In the genomic region with DNA sequence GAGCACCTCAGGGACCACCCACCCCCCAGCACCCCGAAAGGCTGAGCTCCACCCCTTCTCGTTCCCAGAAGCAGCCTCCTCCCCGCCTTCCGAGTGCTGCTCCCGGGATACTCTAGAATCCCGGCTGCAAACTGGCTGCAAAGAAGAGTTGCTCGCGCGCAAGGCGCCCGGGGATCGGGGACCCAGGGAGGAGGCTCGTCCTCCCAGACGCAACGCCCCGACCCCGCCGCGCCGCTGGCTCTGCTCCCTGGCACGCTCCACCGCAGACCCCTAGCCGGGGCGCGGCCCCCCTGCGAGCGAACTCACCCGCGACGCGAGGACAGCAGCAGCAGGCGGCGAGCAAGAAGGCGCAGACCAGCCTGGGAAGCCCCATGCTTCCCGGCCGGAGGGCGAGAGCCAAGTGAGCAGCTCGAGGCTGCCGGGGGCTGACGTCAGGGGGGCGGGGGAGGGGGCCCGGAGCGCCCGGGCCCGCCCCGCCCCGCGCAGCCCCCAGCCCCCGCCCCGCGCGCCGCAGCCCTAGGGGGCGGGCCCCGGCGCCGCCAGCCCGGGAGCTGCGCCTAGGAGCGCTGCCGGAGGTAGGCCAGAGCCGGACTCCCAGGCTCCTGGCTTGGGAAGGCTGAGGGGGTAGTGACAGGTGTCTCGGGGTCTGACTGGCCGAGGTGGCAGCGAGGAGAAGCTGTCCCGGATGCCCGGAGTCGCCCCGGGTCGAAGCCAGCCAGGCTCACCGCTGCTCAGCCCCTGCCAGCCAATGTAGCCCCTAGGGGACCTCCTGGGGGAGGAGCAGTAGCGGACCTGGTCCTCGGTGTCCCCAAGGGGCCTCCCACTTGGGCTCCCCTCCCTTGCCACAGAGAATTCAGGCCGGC, we compare ENCODE assay signal across 1 cellular context.
TF ChIP-seq lines count a peak whose summit lies in the region.

A gene with protein sequence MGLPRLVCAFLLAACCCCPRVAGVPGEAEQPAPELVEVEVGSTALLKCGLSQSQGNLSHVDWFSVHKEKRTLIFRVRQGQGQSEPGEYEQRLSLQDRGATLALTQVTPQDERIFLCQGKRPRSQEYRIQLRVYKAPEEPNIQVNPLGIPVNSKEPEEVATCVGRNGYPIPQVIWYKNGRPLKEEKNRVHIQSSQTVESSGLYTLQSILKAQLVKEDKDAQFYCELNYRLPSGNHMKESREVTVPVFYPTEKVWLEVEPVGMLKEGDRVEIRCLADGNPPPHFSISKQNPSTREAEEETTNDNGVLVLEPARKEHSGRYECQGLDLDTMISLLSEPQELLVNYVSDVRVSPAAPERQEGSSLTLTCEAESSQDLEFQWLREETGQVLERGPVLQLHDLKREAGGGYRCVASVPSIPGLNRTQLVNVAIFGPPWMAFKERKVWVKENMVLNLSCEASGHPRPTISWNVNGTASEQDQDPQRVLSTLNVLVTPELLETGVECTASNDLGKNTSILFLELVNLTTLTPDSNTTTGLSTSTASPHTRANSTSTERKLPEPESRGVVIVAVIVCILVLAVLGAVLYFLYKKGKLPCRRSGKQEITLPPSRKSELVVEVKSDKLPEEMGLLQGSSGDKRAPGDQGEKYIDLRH (minus strand): TSS at position 402 of the 863 bp plus-strand sequence. CDS start 29 bp downstream, at position 373.

TF ChIP-seq in HEK293, 187 proteins besides CTCF, POLR2A, EP300 and RAD21 (continued from another document and continues in another):
- TF ChIP-seq, protein P1, sequence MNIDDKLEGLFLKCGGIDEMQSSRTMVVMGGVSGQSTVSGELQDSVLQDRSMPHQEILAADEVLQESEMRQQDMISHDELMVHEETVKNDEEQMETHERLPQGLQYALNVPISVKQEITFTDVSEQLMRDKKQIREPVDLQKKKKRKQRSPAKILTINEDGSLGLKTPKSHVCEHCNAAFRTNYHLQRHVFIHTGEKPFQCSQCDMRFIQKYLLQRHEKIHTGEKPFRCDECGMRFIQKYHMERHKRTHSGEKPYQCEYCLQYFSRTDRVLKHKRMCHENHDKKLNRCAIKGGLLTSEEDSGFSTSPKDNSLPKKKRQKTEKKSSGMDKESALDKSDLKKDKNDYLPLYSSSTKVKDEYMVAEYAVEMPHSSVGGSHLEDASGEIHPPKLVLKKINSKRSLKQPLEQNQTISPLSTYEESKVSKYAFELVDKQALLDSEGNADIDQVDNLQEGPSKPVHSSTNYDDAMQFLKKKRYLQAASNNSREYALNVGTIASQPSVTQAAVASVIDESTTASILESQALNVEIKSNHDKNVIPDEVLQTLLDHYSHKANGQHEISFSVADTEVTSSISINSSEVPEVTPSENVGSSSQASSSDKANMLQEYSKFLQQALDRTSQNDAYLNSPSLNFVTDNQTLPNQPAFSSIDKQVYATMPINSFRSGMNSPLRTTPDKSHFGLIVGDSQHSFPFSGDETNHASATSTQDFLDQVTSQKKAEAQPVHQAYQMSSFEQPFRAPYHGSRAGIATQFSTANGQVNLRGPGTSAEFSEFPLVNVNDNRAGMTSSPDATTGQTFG (tag by site-specific recombination; IDR thresholded peaks at IDR 0.05; ENCODE audit: borderline replicate concordance): no peak
- TF ChIP-seq ZNF175 (tag by site-specific recombination; IDR thresholded peaks at IDR 0.05): no peak
- no peak; the same call in 1 of the 2 replicates for TF ChIP-seq ZNF423 (tag by site-specific recombination; IDR thresholded peaks at IDR 0.05)
- TF ChIP-seq ZNF555 (tag by site-specific recombination; conservative IDR thresholded peaks at IDR 0.05): no peak
- peak; percentile 79 for TF ChIP-seq ZNF76 (tag by site-specific recombination; IDR thresholded peaks at IDR 0.05; ENCODE audit: borderline replicate concordance, low read depth)
- no peak for TF ChIP-seq KLF8 (tag by site-specific recombination; IDR thresholded peaks at IDR 0.05)
- TF ChIP-seq ZNF37A (tag by site-specific recombination; IDR thresholded peaks at IDR 0.05): no peak
- no peak for TF ChIP-seq ZNF747 (tag by site-specific recombination; IDR thresholded peaks at IDR 0.05)
- peak; percentile 57; the same call in 1 of the 2 replicates for TF ChIP-seq ZFP37 (tag by site-specific recombination; IDR thresholded peaks at IDR 0.05)
- TF ChIP-seq AEBP2 (tag by site-specific recombination; IDR thresholded peaks at IDR 0.05; ENCODE audit: borderline replicate concordance): no peak
- no peak for TF ChIP-seq ZBTB7A (tag by site-specific recombination; IDR thresholded peaks at IDR 0.05; ENCODE audit: low read depth)
- no peak for TF ChIP-seq ZNF549 (tag by site-specific recombination; IDR thresholded peaks at IDR 0.05)
- TF ChIP-seq, protein P2, sequence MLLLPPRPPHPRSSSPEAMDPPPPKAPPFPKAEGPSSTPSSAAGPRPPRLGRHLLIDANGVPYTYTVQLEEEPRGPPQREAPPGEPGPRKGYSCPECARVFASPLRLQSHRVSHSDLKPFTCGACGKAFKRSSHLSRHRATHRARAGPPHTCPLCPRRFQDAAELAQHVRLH (tag by site-specific recombination; IDR thresholded peaks at IDR 0.05): no peak
- no peak for TF ChIP-seq ZNF600 (tag by site-specific recombination; IDR thresholded peaks at IDR 0.05)
- TF ChIP-seq ZBTB20 (tag by site-specific recombination; IDR thresholded peaks at IDR 0.05): peak; percentile 42
- TF ChIP-seq ZXDB (tag by site-specific recombination; IDR thresholded peaks at IDR 0.05): 0 out of 2 replicates have a peak, but pooled peaks have one; percentile 2
- TF ChIP-seq, protein P3, sequence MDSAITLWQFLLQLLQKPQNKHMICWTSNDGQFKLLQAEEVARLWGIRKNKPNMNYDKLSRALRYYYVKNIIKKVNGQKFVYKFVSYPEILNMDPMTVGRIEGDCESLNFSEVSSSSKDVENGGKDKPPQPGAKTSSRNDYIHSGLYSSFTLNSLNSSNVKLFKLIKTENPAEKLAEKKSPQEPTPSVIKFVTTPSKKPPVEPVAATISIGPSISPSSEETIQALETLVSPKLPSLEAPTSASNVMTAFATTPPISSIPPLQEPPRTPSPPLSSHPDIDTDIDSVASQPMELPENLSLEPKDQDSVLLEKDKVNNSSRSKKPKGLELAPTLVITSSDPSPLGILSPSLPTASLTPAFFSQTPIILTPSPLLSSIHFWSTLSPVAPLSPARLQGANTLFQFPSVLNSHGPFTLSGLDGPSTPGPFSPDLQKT (IDR thresholded peaks at IDR 0.05; ENCODE audit: borderline replicate concordance, low read depth, low read length): no peak
- peak; percentile 57 for TF ChIP-seq GLIS2 (tag by site-specific recombination; IDR thresholded peaks at IDR 0.05)
- TF ChIP-seq GLI4 (tag by site-specific recombination; IDR thresholded peaks at IDR 0.05): no peak
- TF ChIP-seq SP3 (tag by site-specific recombination; IDR thresholded peaks at IDR 0.05): peak; percentile 34; the same call in 1 of the 2 replicates
- TF ChIP-seq ZNF621 (tag by site-specific recombination; IDR thresholded peaks at IDR 0.05): no peak
- peak; percentile 97 for TF ChIP-seq ZIC2 (tag by site-specific recombination; IDR thresholded peaks at IDR 0.05)
- TF ChIP-seq ZNF548 (tag by site-specific recombination; IDR thresholded peaks at IDR 0.05): no peak
- 0 out of 2 replicates have a peak, but pooled peaks have one; percentile 33 for TF ChIP-seq ZNF341 (tag by site-specific recombination; IDR thresholded peaks at IDR 0.05; ENCODE audit: low read depth)
- TF ChIP-seq ZNF416 (tag by site-specific recombination; IDR thresholded peaks at IDR 0.05): no peak
- TF ChIP-seq, protein P4, sequence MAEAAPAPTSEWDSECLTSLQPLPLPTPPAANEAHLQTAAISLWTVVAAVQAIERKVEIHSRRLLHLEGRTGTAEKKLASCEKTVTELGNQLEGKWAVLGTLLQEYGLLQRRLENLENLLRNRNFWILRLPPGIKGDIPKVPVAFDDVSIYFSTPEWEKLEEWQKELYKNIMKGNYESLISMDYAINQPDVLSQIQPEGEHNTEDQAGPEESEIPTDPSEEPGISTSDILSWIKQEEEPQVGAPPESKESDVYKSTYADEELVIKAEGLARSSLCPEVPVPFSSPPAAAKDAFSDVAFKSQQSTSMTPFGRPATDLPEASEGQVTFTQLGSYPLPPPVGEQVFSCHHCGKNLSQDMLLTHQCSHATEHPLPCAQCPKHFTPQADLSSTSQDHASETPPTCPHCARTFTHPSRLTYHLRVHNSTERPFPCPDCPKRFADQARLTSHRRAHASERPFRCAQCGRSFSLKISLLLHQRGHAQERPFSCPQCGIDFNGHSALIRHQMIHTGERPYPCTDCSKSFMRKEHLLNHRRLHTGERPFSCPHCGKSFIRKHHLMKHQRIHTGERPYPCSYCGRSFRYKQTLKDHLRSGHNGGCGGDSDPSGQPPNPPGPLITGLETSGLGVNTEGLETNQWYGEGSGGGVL (tag by site-specific recombination; IDR thresholded peaks at IDR 0.05): peak; percentile 32
- peak; percentile 67 for TF ChIP-seq OSR2 (tag by site-specific recombination; IDR thresholded peaks at IDR 0.05)
- no peak for TF ChIP-seq ZFHX2 (tag by site-specific recombination; conservative IDR thresholded peaks at IDR 0.05)
- TF ChIP-seq, protein P5, sequence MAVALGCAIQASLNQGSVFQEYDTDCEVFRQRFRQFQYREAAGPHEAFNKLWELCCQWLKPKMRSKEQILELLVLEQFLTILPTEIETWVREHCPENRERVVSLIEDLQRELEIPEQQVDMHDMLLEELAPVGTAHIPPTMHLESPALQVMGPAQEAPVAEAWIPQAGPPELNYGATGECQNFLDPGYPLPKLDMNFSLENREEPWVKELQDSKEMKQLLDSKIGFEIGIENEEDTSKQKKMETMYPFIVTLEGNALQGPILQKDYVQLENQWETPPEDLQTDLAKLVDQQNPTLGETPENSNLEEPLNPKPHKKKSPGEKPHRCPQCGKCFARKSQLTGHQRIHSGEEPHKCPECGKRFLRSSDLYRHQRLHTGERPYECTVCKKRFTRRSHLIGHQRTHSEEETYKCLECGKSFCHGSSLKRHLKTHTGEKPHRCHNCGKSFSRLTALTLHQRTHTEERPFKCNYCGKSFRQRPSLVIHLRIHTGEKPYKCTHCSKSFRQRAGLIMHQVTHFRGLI (tag by site-specific recombination; IDR thresholded peaks at IDR 0.05): no peak
- peak; percentile 27; the same call in 1 of the 2 replicates for TF ChIP-seq ZNF2 (tag by site-specific recombination; IDR thresholded peaks at IDR 0.05)
- TF ChIP-seq KLF17 (tag by site-specific recombination; IDR thresholded peaks at IDR 0.05): no peak; the same call in 1 of the 2 replicates
- TF ChIP-seq, protein P6, sequence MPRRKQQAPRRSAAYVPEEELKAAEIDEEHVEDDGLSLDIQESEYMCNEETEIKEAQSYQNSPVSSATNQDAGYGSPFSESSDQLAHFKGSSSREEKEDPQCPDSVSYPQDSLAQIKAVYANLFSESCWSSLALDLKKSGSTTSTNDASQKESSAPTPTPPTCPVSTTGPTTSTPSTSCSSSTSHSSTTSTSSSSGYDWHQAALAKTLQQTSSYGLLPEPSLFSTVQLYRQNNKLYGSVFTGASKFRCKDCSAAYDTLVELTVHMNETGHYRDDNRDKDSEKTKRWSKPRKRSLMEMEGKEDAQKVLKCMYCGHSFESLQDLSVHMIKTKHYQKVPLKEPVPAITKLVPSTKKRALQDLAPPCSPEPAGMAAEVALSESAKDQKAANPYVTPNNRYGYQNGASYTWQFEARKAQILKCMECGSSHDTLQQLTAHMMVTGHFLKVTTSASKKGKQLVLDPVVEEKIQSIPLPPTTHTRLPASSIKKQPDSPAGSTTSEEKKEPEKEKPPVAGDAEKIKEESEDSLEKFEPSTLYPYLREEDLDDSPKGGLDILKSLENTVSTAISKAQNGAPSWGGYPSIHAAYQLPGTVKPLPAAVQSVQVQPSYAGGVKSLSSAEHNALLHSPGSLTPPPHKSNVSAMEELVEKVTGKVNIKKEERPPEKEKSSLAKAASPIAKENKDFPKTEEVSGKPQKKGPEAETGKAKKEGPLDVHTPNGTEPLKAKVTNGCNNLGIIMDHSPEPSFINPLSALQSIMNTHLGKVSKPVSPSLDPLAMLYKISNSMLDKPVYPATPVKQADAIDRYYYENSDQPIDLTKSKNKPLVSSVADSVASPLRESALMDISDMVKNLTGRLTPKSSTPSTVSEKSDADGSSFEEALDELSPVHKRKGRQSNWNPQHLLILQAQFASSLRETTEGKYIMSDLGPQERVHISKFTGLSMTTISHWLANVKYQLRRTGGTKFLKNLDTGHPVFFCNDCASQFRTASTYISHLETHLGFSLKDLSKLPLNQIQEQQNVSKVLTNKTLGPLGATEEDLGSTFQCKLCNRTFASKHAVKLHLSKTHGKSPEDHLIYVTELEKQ (tag by site-specific recombination; IDR thresholded peaks at IDR 0.05; ENCODE audit: borderline replicate concordance): no peak
- TF ChIP-seq ZNF335 (tag by site-specific recombination; conservative IDR thresholded peaks at IDR 0.05): peak; percentile 76
- TF ChIP-seq PATZ1 (tag by site-specific recombination; IDR thresholded peaks at IDR 0.05): 0 out of 2 replicates have a peak, but pooled peaks have one; percentile 6
